ENCODE assay signal across 10 cellular contexts in genomic region chr7:70028620-70029019, GRCh38.
"Had no signal": no experiment of that assay in that cellular context is flagged by ENCODE, and none has a peak within 500 bp of the region (broad histone marks: within the 10 kb centered on the region; RNA-seq: fewer than 3 reads in every experiment).

No MANE protein-coding gene starts in this region.

- H3K27ac ChIP-seq: GM23248, HL-60 had no signal

- H3K27me3 Mint-ChIP-seq: IgD-negative memory B cell had no signal

- H3K36me3 Mint-ChIP-seq: IgD-negative memory B cell had no signal

- H3K9me3 ChIP-seq: HAP-1 had no signal

- ATAC-seq: HCT116, HepG2 had no signal

- H3K4me3 Mint-ChIP-seq: HFFc6, IgD-negative memory B cell had no signal

- H3K36me3 ChIP-seq: HAP-1 had no signal

- H2AFZ ChIP-seq: GM23248 had no signal

- DNase-seq: GM23248, GOT3, H7, HFFc6, KBM-7 had no signal

- H3K27ac Mint-ChIP-seq: HFFc6, IgD-negative memory B cell had no signal

- H3K4me3 ChIP-seq: GM23248, HAP-1 had no signal

- H3K4me1 ChIP-seq: HAP-1 had no signal
